ENCODE assay signal across 1 cellular context in genomic region chr7:539731-540411, GRCh38.
TF ChIP-seq lines count a peak whose summit lies in the region.

No MANE protein-coding gene starts in this region.

TF ChIP-seq in GM23338, 12 proteins besides CTCF, POLR2A, EP300 and RAD21 (continued from another document):
- TF ChIP-seq REST (IDR thresholded peaks at IDR 0.05; ENCODE audit: unreplicated experiment): no peak
- TF ChIP-seq NANOG (IDR thresholded peaks at IDR 0.05; ENCODE audit: borderline replicate concordance): no peak
- no peak for TF ChIP-seq EZH2 (IDR thresholded peaks at IDR 0.05; ENCODE audit: low read depth, unreplicated experiment)
- no peak for TF ChIP-seq STAT1 (IDR thresholded peaks at IDR 0.05; ENCODE audit: unreplicated experiment)
- TF ChIP-seq ETS1 (IDR thresholded peaks at IDR 0.05): no peak
- no peak for TF ChIP-seq CREB1 (CRISPR knock-in tag; IDR thresholded peaks at IDR 0.05; ENCODE audit: low read depth)
